Comparison of ENCODE assay signal across 9 cellular contexts in the genomic region with DNA sequence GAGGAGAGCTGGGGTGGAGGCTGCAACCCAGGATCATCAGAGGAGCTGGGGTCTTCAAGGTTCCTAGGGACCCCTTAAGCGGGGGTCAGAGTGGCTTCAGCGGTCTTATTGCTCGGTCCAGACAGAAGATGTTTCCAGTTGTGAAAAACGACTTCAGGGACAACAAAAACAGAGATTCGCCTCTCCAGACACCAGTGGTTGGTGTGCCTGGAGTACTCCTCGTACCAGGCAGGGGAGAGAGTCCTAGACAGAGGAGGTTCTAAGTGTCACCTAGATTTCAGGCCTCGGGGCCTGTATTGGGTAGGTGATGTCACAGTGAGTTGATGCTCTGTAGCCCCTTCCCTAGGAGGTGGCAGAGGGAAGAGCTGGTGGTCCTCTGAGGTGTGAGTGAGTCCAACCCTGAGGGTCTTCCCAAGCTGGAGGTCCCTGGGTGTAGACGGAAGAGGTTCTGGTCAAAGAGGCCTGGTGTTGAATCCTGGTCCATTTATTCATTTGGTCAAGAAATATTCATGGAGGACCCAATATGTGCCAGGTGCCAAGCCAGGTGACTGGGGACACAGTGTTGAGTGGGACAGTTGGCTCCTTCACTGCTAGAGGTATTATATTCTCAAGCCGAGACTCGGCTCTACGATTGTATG. TPM values are rescaled to one million over a fixed set of nuclear protein-coding genes. Genes with fewer than 3 reads are reported as not detected.
"Had no signal": no experiment of that assay in that cellular context is flagged by ENCODE, and none has a peak within 500 bp of the region (broad histone marks: within the 10 kb centered on the region; RNA-seq: fewer than 3 reads in every experiment).

No MANE protein-coding gene starts in this region.

- H3K4me3 ChIP-seq: dorsolateral prefrontal cortex, hepatocyte had no signal

- H3K27me3 ChIP-seq: hepatocyte had no signal

- H3K79me2 ChIP-seq: hepatocyte had no signal

- H2AFZ ChIP-seq: hepatocyte had no signal

- FAIRE-seq: astrocyte had no signal

- H3K4me2 ChIP-seq: hepatocyte had no signal

- H3K27ac ChIP-seq: dorsolateral prefrontal cortex, hepatocyte had no signal

RNA-seq across cellular contexts. Expression of gene IGLL5, which starts 4.4 kb away (rescaled TPM):
- total RNA-seq: activated CD8-positive, alpha-beta memory T cell treated with anti-CD3 and anti-CD28 coated beads for 36 hours; activated naive CD4-positive, alpha-beta T cell treated with anti-CD3 and anti-CD28 coated beads for 36 hours; activated T-helper 2 cell treated with anti-CD3 and anti-CD28 coated beads, Interferon-gamma antibody, Interleukin-2, Interleukin-4, amounts not matched to agents 10 μg/mL and 5 μg/mL and 100 μg/mL, durations not matched to agents 14 hours and 24 hours and 36 hours; astrocyte; chondrocyte; glomerular endothelial cell; hepatocyte; kidney epithelial cell had no signal
- polyA plus RNA-seq: hepatocyte had no signal
